Comparison of ENCODE assay signal across 11 cellular contexts in the genomic region with DNA sequence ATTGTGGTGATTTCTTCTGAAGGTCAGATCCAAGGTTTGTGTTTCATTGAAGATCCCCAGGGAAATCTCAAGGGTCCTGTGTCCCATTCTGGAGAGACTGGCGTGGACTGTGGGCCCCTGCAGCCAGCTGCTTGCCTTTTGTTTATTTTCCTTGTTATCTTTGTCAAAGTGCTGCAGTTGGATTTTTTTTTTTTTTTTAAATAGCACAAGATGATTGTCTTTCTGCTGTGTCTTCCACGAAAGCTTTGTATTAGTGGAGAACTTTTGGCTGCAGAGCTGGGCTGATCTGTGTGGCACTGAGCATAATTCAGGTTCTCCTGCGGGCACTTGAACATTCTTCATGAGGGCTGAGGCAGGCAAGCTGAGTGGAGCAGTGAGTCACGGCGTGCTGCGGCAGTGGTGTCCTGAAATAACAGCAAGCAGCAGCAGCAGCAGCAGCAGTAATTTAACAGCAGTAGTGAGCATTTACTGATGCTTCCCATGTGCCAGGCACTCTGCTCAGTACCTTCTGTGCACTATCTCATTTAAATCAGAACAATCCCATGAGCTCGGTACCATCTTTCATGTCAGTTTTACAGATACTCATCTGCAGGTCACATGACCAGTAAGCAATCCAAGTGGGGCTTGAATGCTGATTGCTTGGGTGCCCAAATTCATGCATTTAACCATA. TPM values are rescaled to one million over a fixed set of nuclear protein-coding genes. Genes with fewer than 3 reads are reported as not detected.
DNase-seq lines count a peak whose midpoint lies in the region; TF ChIP-seq lines count a peak whose summit lies in the region.
"Had no signal": no experiment of that assay in that cellular context is flagged by ENCODE, and none has a peak within 500 bp of the region (broad histone marks: within the 10 kb centered on the region; RNA-seq: fewer than 3 reads in every experiment).

No MANE protein-coding gene starts in this region.

- H3K9me3 ChIP-seq in muscle layer of colon (ENCODE audit: low read length), result no peaks in the 10 kb centered on the region
- no peaks in the 10 kb centered on the region for H3K9me3 ChIP-seq in MM.1S (replicated peaks; ENCODE audit: insufficient read depth, low read length)
- no peaks in the 10 kb centered on the region for H3K9me3 ChIP-seq in neuronal stem cell (replicated peaks in 1 of 2; ENCODE audit: control insufficient read depth in 2 of 2, insufficient read depth in 1 of 2, low read depth in 1 of 2, low read length in 2 of 2)

- H4K91ac ChIP-seq in neuronal stem cell (ENCODE audit: low read depth, low read length, poor library complexity), result no peak overlapping the region

- H3K36me3 ChIP-seq in muscle layer of colon (ENCODE audit: insufficient read depth, low read length) (no peaks in the 10 kb centered on the region), MM.1S (replicated peaks; ENCODE audit: insufficient read depth, low read length) (no peaks in the 10 kb centered on the region), neuronal stem cell (replicated peaks in 1 of 2; ENCODE audit: control insufficient read depth in 2 of 2, insufficient read depth in 2 of 2, low read length in 2 of 2) (no peaks in the 10 kb centered on the region)

- peak; percentile 29 for DNase-seq in AG09319 (ENCODE audit: extremely low read depth, low read depth)
- DNase-seq in NOMO-1 treated with DMSO at 0.1 percent for 48 hours (lab: John Stamatoyannopoulos, UW; ENCODE audit: unreplicated experiment), result peak; percentile 67
- peak; percentile 6 to 32 for DNase-seq in erythroblast (lab: John Stamatoyannopoulos, UW)
- DNase-seq in MM.1S, result no peak
- no peak for DNase-seq in germinal center (ENCODE audit: low spot score)
- DNase-seq in stimulated activated CD4-positive, alpha-beta T cell treated with anti-CD3 and anti-CD28 coated beads, Interleukin-4, amount 100 ng/mL, for 1 hour, result no peak
- DNase-seq in neuronal stem cell (ENCODE audit: low spot score), result no peak
- DNase-seq: activated CD4-positive, alpha-beta T cell treated with anti-CD3 and anti-CD28 coated beads, Interleukin-2, amount 50 U/mL, for 48 hours; NCI-H1092 treated with DMSO at 0.1 percent for 48 hours; stimulated activated CD4-positive, alpha-beta T cell treated with anti-CD3 and anti-CD28 coated beads, Interleukin-4, amount 100 ng/mL, for 4 hours had no signal

- H3F3A ChIP-seq in MM.1S (ENCODE audit: insufficient read depth, low read length), result no peaks in the 10 kb centered on the region

- no peak overlapping the region for H2BK12ac ChIP-seq in neuronal stem cell (ENCODE audit: low read length)

- no peak overlapping the region for H3K9ac ChIP-seq in muscle layer of colon (ENCODE audit: low read length)
- H3K9ac ChIP-seq in MM.1S (ENCODE audit: low read length), result no peak overlapping the region
- H3K9ac ChIP-seq in neuronal stem cell (ENCODE audit: low read depth, low read length, poor library complexity), result no peak overlapping the region

- H3K4me3 ChIP-seq in muscle layer of colon (ENCODE audit: low read depth in 1 of 2, low read length in 2 of 2) (peak overlapping the region in 1 of 2 donors; percentile 2), MM.1S (ENCODE audit: low read length) (no peak overlapping the region), neuronal stem cell (ENCODE audit: low read length in 2 of 2) (no peak overlapping the region)

- H3K9me2 ChIP-seq in MM.1S (replicated peaks; ENCODE audit: insufficient read depth, low read length), result no peaks in the 10 kb centered on the region

- no peak for TF ChIP-seq CTCF in AG09319 (IDR thresholded peaks at IDR 0.05; ENCODE audit: low read depth, low read length)
- no peak for TF ChIP-seq CTCF in MM.1S (IDR thresholded peaks at IDR 0.05; ENCODE audit: low read length)

- no peaks in the 10 kb centered on the region for H3K79me1 ChIP-seq in neuronal stem cell (ENCODE audit: low read depth, low read length)

- H3K4me2 ChIP-seq in MM.1S (ENCODE audit: low read depth, low read length) (no peak overlapping the region), neuronal stem cell (ENCODE audit: insufficient read depth, low read length, poor library complexity, severe bottlenecking) (no peak overlapping the region)

- H2AFZ ChIP-seq in MM.1S (ENCODE audit: low read length) (no peak overlapping the region), neuronal stem cell (ENCODE audit: low read length) (no peak overlapping the region)

- no peak overlapping the region for H3K14ac ChIP-seq in neuronal stem cell (ENCODE audit: low read length)

- no peak for TF ChIP-seq POLR2A in erythroblast (IDR thresholded peaks at IDR 0.05; ENCODE audit: low read length)

- no CpG with 5 or more reads among the region's 7 CpGs for WGBS in neuronal stem cell (ENCODE audit: extremely low coverage in 2 of 2, insufficient read length in 2 of 2, insufficient replicate concordance in 1 of 2), 2 donors

- H3K27me3 ChIP-seq in muscle layer of colon (ENCODE audit: control insufficient read depth in 1 of 2, insufficient read depth in 2 of 2, low read length in 2 of 2) (no peaks in the 10 kb centered on the region), MM.1S (replicated peaks; ENCODE audit: insufficient read depth, low read length) (no peaks in the 10 kb centered on the region), neuronal stem cell (ENCODE audit: control insufficient read depth in 3 of 3, insufficient read depth in 3 of 3, low read depth in 1 of 3, low read length in 3 of 3) (no peaks in the 10 kb centered on the region)

- no peak overlapping the region for H3K23ac ChIP-seq in neuronal stem cell (ENCODE audit: low read depth, low read length, poor library complexity)

- no peak overlapping the region for H4K8ac ChIP-seq in neuronal stem cell (ENCODE audit: low read depth, low read length)

- no peak overlapping the region for H2BK120ac ChIP-seq in neuronal stem cell (ENCODE audit: low read depth, low read length)

- H3K4me1 ChIP-seq in muscle layer of colon (ENCODE audit: insufficient read depth, low read length) (peaks cover 52% of the 10 kb centered on the region), MM.1S (ENCODE audit: low read length) (peaks cover 11% of the 10 kb centered on the region; the same call in 1 of the 2 replicates), neuronal stem cell (ENCODE audit: control insufficient read depth in 2 of 2, insufficient read depth in 1 of 2, low read depth in 1 of 2, low read length in 2 of 2) (no peaks in the 10 kb centered on the region)

- no peaks in the 10 kb centered on the region for H3K79me2 ChIP-seq in MM.1S (ENCODE audit: low read length)

- H3K18ac ChIP-seq in neuronal stem cell (ENCODE audit: low read length), result no peak overlapping the region

- no peak overlapping the region for H2BK5ac ChIP-seq in neuronal stem cell (ENCODE audit: low read length)

- H3K4ac ChIP-seq in neuronal stem cell (ENCODE audit: low read length), result no peak overlapping the region

- H4K20me1 ChIP-seq in MM.1S (ENCODE audit: insufficient read depth, low read length), result no peaks in the 10 kb centered on the region

- H2AK5ac ChIP-seq in neuronal stem cell (ENCODE audit: low read depth, low read length), result no peak overlapping the region

- H3K27ac ChIP-seq in muscle layer of colon (ENCODE audit: low read depth, low read length), result peak overlapping the region; percentile 72
- H3K27ac ChIP-seq in MM.1S (ENCODE audit: low read length), result no peak overlapping the region
- H3K27ac ChIP-seq in neuronal stem cell (replicated peaks; ENCODE audit: low read length), result no peak overlapping the region

- H2BK15ac ChIP-seq in neuronal stem cell (ENCODE audit: low read length), result no peak overlapping the region

RNA-seq across cellular contexts. Expression of gene MITF, which starts 45.7 kb away (rescaled TPM):
- polyA plus RNA-seq in neuronal stem cell (2013, experiment 1 of 2), result 0.57 TPM
- polyA plus RNA-seq in neuronal stem cell (2013, experiment 2 of 2), result 0.64 TPM

Comparison
In these comparisons a context has a peak if more than half of its experiments do, and no peak if none do; other contexts are left out.
1. DNase-seq: peak in AG09319 (single experiment), NOMO-1 treated with DMSO at 0.1 percent for 48 hours (single experiment) and erythroblast (2 of 2); none in MM.1S (single experiment), germinal center (single experiment), stimulated activated CD4-positive, alpha-beta T cell treated with anti-CD3 and anti-CD28 coated beads, Interleukin-4, amount 100 ng/mL, for 1 hour (single experiment) and neuronal stem cell (single experiment).